In the genomic region with DNA sequence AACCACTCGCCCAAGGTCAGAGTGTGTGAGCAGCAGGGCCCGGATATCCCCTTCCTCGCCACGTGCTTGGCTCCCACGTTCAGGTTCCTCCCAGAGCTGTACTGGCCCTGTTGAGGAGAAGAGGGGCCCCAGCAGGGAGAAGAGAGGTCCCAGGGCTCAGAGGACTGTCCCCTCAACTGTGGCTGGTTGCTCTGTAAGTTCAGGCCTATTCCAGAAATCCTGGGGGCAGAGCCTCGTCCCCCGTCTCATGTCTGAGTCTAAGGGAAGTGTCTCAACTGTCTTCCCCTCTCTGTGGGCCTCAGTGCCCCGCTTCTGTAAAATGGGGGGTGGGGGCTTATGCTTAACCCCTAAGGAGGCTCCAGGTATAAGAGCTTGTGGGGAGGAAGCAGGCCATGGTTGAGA, we compare ENCODE assay signal across 2 cellular contexts.
TF ChIP-seq lines count a peak whose summit lies in the region.

No MANE protein-coding gene starts in this region.

TF ChIP-seq in SK-N-SH, 30 proteins besides CTCF, POLR2A, EP300 and RAD21 (continued from another document):
- TF ChIP-seq, protein P1, sequence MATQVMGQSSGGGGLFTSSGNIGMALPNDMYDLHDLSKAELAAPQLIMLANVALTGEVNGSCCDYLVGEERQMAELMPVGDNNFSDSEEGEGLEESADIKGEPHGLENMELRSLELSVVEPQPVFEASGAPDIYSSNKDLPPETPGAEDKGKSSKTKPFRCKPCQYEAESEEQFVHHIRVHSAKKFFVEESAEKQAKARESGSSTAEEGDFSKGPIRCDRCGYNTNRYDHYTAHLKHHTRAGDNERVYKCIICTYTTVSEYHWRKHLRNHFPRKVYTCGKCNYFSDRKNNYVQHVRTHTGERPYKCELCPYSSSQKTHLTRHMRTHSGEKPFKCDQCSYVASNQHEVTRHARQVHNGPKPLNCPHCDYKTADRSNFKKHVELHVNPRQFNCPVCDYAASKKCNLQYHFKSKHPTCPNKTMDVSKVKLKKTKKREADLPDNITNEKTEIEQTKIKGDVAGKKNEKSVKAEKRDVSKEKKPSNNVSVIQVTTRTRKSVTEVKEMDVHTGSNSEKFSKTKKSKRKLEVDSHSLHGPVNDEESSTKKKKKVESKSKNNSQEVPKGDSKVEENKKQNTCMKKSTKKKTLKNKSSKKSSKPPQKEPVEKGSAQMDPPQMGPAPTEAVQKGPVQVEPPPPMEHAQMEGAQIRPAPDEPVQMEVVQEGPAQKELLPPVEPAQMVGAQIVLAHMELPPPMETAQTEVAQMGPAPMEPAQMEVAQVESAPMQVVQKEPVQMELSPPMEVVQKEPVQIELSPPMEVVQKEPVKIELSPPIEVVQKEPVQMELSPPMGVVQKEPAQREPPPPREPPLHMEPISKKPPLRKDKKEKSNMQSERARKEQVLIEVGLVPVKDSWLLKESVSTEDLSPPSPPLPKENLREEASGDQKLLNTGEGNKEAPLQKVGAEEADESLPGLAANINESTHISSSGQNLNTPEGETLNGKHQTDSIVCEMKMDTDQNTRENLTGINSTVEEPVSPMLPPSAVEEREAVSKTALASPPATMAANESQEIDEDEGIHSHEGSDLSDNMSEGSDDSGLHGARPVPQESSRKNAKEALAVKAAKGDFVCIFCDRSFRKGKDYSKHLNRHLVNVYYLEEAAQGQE (IDR thresholded peaks at IDR 0.05; ENCODE audit: low read depth, low read length): no peak
- TF ChIP-seq, protein P2, sequence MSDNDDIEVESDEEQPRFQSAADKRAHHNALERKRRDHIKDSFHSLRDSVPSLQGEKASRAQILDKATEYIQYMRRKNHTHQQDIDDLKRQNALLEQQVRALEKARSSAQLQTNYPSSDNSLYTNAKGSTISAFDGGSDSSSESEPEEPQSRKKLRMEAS (IDR thresholded peaks at IDR 0.05; ENCODE audit: low read depth): no peak
- TF ChIP-seq FOXJ3 (CRISPR knock-in tag; IDR thresholded peaks at IDR 0.05) (no peak), RCOR1 (IDR thresholded peaks at IDR 0.05; ENCODE audit: low read length) (no peak), TEAD4 (IDR thresholded peaks at IDR 0.05; ENCODE audit: borderline replicate concordance, insufficient read depth) (no peak), NFIC (IDR thresholded peaks at IDR 0.05; ENCODE audit: borderline replicate concordance) (no peak), FOXM1 (IDR thresholded peaks at IDR 0.05; ENCODE audit: low read depth) (no peak), FOSL2 (IDR thresholded peaks at IDR 0.05; ENCODE audit: borderline replicate concordance, low read depth) (no peak), SIN3A (IDR thresholded peaks at IDR 0.05; ENCODE audit: borderline replicate concordance, low read depth, low read length) (no peak), TCF12 (IDR thresholded peaks at IDR 0.05) (no peak), RFX5 (IDR thresholded peaks at IDR 0.05; ENCODE audit: low read length) (no peak)
- TF ChIP-seq, protein P3, sequence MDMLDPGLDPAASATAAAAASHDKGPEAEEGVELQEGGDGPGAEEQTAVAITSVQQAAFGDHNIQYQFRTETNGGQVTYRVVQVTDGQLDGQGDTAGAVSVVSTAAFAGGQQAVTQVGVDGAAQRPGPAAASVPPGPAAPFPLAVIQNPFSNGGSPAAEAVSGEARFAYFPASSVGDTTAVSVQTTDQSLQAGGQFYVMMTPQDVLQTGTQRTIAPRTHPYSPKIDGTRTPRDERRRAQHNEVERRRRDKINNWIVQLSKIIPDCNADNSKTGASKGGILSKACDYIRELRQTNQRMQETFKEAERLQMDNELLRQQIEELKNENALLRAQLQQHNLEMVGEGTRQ (IDR thresholded peaks at IDR 0.05; ENCODE audit: borderline replicate concordance, low read depth, low read length): no peak
- TF ChIP-seq, protein P4, sequence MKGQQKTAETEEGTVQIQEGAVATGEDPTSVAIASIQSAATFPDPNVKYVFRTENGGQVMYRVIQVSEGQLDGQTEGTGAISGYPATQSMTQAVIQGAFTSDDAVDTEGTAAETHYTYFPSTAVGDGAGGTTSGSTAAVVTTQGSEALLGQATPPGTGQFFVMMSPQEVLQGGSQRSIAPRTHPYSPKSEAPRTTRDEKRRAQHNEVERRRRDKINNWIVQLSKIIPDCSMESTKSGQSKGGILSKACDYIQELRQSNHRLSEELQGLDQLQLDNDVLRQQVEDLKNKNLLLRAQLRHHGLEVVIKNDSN (IDR thresholded peaks at IDR 0.05; ENCODE audit: borderline replicate concordance, low read depth): no peak

TF ChIP-seq in SK-N-SH treated with all-trans-retinoic acid at 6 μM for 48 hours, 23 proteins besides CTCF, POLR2A, EP300 and RAD21 (continued from another document):
- TF ChIP-seq, protein P5, sequence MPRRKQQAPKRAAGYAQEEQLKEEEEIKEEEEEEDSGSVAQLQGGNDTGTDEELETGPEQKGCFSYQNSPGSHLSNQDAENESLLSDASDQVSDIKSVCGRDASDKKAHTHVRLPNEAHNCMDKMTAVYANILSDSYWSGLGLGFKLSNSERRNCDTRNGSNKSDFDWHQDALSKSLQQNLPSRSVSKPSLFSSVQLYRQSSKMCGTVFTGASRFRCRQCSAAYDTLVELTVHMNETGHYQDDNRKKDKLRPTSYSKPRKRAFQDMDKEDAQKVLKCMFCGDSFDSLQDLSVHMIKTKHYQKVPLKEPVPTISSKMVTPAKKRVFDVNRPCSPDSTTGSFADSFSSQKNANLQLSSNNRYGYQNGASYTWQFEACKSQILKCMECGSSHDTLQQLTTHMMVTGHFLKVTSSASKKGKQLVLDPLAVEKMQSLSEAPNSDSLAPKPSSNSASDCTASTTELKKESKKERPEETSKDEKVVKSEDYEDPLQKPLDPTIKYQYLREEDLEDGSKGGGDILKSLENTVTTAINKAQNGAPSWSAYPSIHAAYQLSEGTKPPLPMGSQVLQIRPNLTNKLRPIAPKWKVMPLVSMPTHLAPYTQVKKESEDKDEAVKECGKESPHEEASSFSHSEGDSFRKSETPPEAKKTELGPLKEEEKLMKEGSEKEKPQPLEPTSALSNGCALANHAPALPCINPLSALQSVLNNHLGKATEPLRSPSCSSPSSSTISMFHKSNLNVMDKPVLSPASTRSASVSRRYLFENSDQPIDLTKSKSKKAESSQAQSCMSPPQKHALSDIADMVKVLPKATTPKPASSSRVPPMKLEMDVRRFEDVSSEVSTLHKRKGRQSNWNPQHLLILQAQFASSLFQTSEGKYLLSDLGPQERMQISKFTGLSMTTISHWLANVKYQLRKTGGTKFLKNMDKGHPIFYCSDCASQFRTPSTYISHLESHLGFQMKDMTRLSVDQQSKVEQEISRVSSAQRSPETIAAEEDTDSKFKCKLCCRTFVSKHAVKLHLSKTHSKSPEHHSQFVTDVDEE (CRISPR knock-in tag; IDR thresholded peaks at IDR 0.05): no peak
- no peak for TF ChIP-seq GLIS3 (CRISPR knock-in tag; IDR thresholded peaks at IDR 0.05)
TF ChIP-seq in SK-N-SH treated with all-trans-retinoic acid at 6 μM for 48 hours: peak in this region for 0.
